ENCODE assay signal across 8 cellular contexts in genomic region chr1:228213917-228214808, GRCh38. TPM values are rescaled to one million over a fixed set of nuclear protein-coding genes. Genes with fewer than 3 reads are reported as not detected.
DNase-seq lines count a peak whose midpoint lies in the region; ATAC-seq and TF ChIP-seq lines count a peak whose summit lies in the region.

No MANE protein-coding gene starts in this region.

- ATAC-seq in natural killer cell treated with Interleukin-12 subunit alpha and Interleukin-12 subunit beta and Interleukin-15 and Interleukin-18, amount 100 ng/mL, for 72 hours: no peak
- ATAC-seq in omental fat pad (ENCODE audit: low FRiP score) (no peak), HG02884 (IDR thresholded peaks at IDR 0.05; ENCODE audit: unreplicated experiment) (no peak), GM21529 (IDR thresholded peaks at IDR 0.05; ENCODE audit: unreplicated experiment) (no peak), HG02852 (IDR thresholded peaks at IDR 0.05; ENCODE audit: unreplicated experiment) (no peak)

- peaks cover 0 to 4% (median 1%) of the 10 kb centered on the region in 3 donors for H3K4me1 Mint-ChIP-seq in IgD-negative memory B cell
- peaks cover 0 to 2% of the 10 kb centered on the region in 2 donors for H3K4me1 Mint-ChIP-seq in natural killer cell treated with Interleukin-12 subunit alpha and Interleukin-12 subunit beta and Interleukin-15 and Interleukin-18, amount 100 ng/mL, for 72 hours (ENCODE audit: low read depth in 2 of 2)

- H3K4me3 Mint-ChIP-seq in IgD-negative memory B cell: peak overlapping the region; percentile 45 to 86 (median 63)
- H3K4me3 Mint-ChIP-seq in natural killer cell treated with Interleukin-12 subunit alpha and Interleukin-12 subunit beta and Interleukin-15 and Interleukin-18, amount 100 ng/mL, for 72 hours: peak overlapping the region; percentile 57

- peaks cover 0 to 19% (median 5%) of the 10 kb centered on the region in 45 donors for H3K27me3 ChIP-seq in dorsolateral prefrontal cortex

- intact Hi-C loops in dorsolateral prefrontal cortex (cut with DNase I): no loop called here

- no peaks in the 10 kb centered on the region for H3K27me3 Mint-ChIP-seq in IgD-negative memory B cell
- no peaks in the 10 kb centered on the region for H3K27me3 Mint-ChIP-seq in natural killer cell treated with Interleukin-12 subunit alpha and Interleukin-12 subunit beta and Interleukin-15 and Interleukin-18, amount 100 ng/mL, for 72 hours

- H3K36me3 Mint-ChIP-seq in IgD-negative memory B cell: no peaks in the 10 kb centered on the region
- no peaks in the 10 kb centered on the region for H3K36me3 Mint-ChIP-seq in natural killer cell treated with Interleukin-12 subunit alpha and Interleukin-12 subunit beta and Interleukin-15 and Interleukin-18, amount 100 ng/mL, for 72 hours

- no peak overlapping the region for H3K27ac ChIP-seq in dorsolateral prefrontal cortex

- TF ChIP-seq CTCF in AG09309 (IDR thresholded peaks at IDR 0.05; ENCODE audit: control insufficient read depth, insufficient read depth, low read depth, low read length, missing control alignments) (no peak), dorsolateral prefrontal cortex (IDR thresholded peaks at IDR 0.05 in 54 of 56, conservative IDR thresholded peaks at IDR 0.05 in 2 of 56; ENCODE audit: low read depth in 1 of 56, partially characterized antibody in 56 of 56) (no peak), omental fat pad (IDR thresholded peaks at IDR 0.05) (no peak)

- H3K4me3 ChIP-seq in AG09309 (ENCODE audit: control insufficient read depth, low read depth, low read length) (peak overlapping the region; percentile 30), dorsolateral prefrontal cortex (peak overlapping the region in 47 of 59 donors; percentile 20 to 71 (median 55))

- DNase-seq in AG09309 (ENCODE audit: low read depth) (no peak), dorsolateral prefrontal cortex (no peak), omental fat pad (ENCODE audit: low spot score) (no peak)
- DNase-seq in natural killer cell treated with Interleukin-12 subunit alpha and Interleukin-12 subunit beta and Interleukin-15 and Interleukin-18, amount 100 ng/mL, for 72 hours (ENCODE audit: low spot score): no peak

- no peaks in the 10 kb centered on the region for H3K9me3 Mint-ChIP-seq in IgD-negative memory B cell
- no peaks in the 10 kb centered on the region for H3K9me3 Mint-ChIP-seq in natural killer cell treated with Interleukin-12 subunit alpha and Interleukin-12 subunit beta and Interleukin-15 and Interleukin-18, amount 100 ng/mL, for 72 hours

- peak overlapping the region in 1 of 3 donors; percentile 71 for H3K27ac Mint-ChIP-seq in IgD-negative memory B cell
- H3K27ac Mint-ChIP-seq in natural killer cell treated with Interleukin-12 subunit alpha and Interleukin-12 subunit beta and Interleukin-15 and Interleukin-18, amount 100 ng/mL, for 72 hours: no peak overlapping the region

RNA-seq across cellular contexts. Expression of gene OBSCN, which starts 6.3 kb away (rescaled TPM):
- polyA plus RNA-seq in IgD-negative memory B cell: 2.3 TPM
- total RNA-seq in dorsolateral prefrontal cortex: 10 to 100 TPM in 107 of 120 experiments, 1 to 10 TPM in 13; 5.6 to 40.5 (median 13.8) TPM
- total RNA-seq in natural killer cell treated with Interleukin-12 subunit alpha and Interleukin-12 subunit beta and Interleukin-15 and Interleukin-18, amount 100 ng/mL, for 72 hours: 10 to 100 TPM in 1 of 2 donors, 1 to 10 TPM in 1; 6.4 to 12.3 TPM
- 10 to 100 TPM in 2 of 4 donors, 1 to 10 TPM in 2; 5.4 to 26.0 (median 9.7) TPM for total RNA-seq in omental fat pad

RNA-seq across cellular contexts. Expression of gene IBA57, which starts 48.6 kb away (rescaled TPM):
- 3.3 TPM for polyA plus RNA-seq in IgD-negative memory B cell
- total RNA-seq in dorsolateral prefrontal cortex (10 to 100 TPM in 55 of 120 experiments, 1 to 10 TPM in 65; 6.6 to 16.0 (median 9.7) TPM), omental fat pad (1 to 10 TPM; 5.1 to 7.6 (median 6.5) TPM)
- total RNA-seq in natural killer cell treated with Interleukin-12 subunit alpha and Interleukin-12 subunit beta and Interleukin-15 and Interleukin-18, amount 100 ng/mL, for 72 hours: 1 to 10 TPM; 6.8 to 7.9 TPM
